Comparison of ENCODE assay signal across 8 cellular contexts in genomic region chr5:90590-91547, GRCh38. TPM values are rescaled to one million over a fixed set of nuclear protein-coding genes. Genes with fewer than 3 reads are reported as not detected.
A peak's percentile ranks its signal among the peaks of the same experiment; 100 is the strongest.
DNase-seq lines count a peak whose midpoint lies in the region; ATAC-seq and TF ChIP-seq lines count a peak whose summit lies in the region.

No MANE protein-coding gene starts in this region.

- H3K36me3 Mint-ChIP-seq in brain (no peaks in the 10 kb centered on the region), nephron progenitor cell (ENCODE audit: low read depth) (peaks cover 9% of the 10 kb centered on the region)

- H3K9me3 Mint-ChIP-seq in brain: no peaks in the 10 kb centered on the region
- H3K9me3 Mint-ChIP-seq in nephron progenitor cell: no peaks in the 10 kb centered on the region

- DNase-seq in EH (ENCODE audit: low read depth) (peak; percentile 38), NCI-H187 treated with DMSO at 0.1 percent for 48 hours (lab: John Stamatoyannopoulos, UW) (peak; percentile 38), nephron progenitor cell (no peak), ecto neural progenitor cell (ENCODE audit: low spot score) (no peak), SIG-M5 treated with dmso at 0.1 percent for 504 hours (lab: John Stamatoyannopoulos, UW; ENCODE audit: unreplicated experiment) (no peak)

- H3K4me3 Mint-ChIP-seq in brain: peak overlapping the region; percentile 62 to 82 (median 78)
- peak overlapping the region; percentile 77 for H3K4me3 Mint-ChIP-seq in nephron progenitor cell

- ATAC-seq in HG02678 (IDR thresholded peaks at IDR 0.05; ENCODE audit: unreplicated experiment): no peak
- ATAC-seq in HG02763 (IDR thresholded peaks at IDR 0.05; ENCODE audit: unreplicated experiment): no peak

- H3K27ac Mint-ChIP-seq in brain (peak overlapping the region in 3 of 5 experiments; percentile 1 to 73 (median 12)), nephron progenitor cell (no peak overlapping the region)

- H3K27me3 Mint-ChIP-seq in brain: peaks cover 15% of the 10 kb centered on the region
- H3K27me3 Mint-ChIP-seq in nephron progenitor cell (ENCODE audit: low read depth, poor library complexity): peaks cover 55% of the 10 kb centered on the region

- H3K4me1 Mint-ChIP-seq in brain (peaks cover 24% of the 10 kb centered on the region), nephron progenitor cell (peaks cover 22% of the 10 kb centered on the region)

- TF ChIP-seq CTCF in brain (conservative IDR thresholded peaks at IDR 0.05) (no peak), nephron progenitor cell (IDR thresholded peaks at IDR 0.05) (no peak)

RNA-seq across cellular contexts. Expression of gene PLEKHG4B, which starts 1.1 kb away (rescaled TPM):
- polyA plus RNA-seq in brain (ENCODE audit: insufficient read depth, low read depth, low replicate concordance): 23.0 TPM

Comparison
In these comparisons a context has a peak if more than half of its experiments do, and no peak if none do; other contexts are left out.
1. DNase-seq: peak in EH (single experiment) and NCI-H187 treated with DMSO at 0.1 percent for 48 hours (single experiment); none in nephron progenitor cell (single experiment), ecto neural progenitor cell (single experiment) and SIG-M5 treated with dmso at 0.1 percent for 504 hours (single experiment).